11 cellular contexts compared by ENCODE assay signal in genomic region chr6:15479761-15480160, GRCh38.
DNase-seq lines count a peak whose midpoint lies in the region; ATAC-seq and TF ChIP-seq lines count a peak whose summit lies in the region.
"Had no signal": no experiment of that assay in that cellular context is flagged by ENCODE, and none has a peak within 500 bp of the region (broad histone marks: within the 10 kb centered on the region; RNA-seq: fewer than 3 reads in every experiment).

No MANE protein-coding gene starts in this region.

- no peak overlapping the region for H2AFZ ChIP-seq in IMR-90 (replicated peaks; ENCODE audit: low read length, poor library complexity)

- no peak overlapping the region for H3K18ac ChIP-seq in IMR-90 (ENCODE audit: low read depth, low read length)

- POLR2A ChIA-PET in IMR-90 (lab: Charles Lee; ENCODE audit: unreplicated experiment) = no interaction called here

- no peak overlapping the region for H3K4me2 ChIP-seq in IMR-90 (ENCODE audit: low read depth, low read length)

- H3K56ac ChIP-seq in IMR-90 (ENCODE audit: extremely low read depth, insufficient read depth, low read length) = no peak overlapping the region

- no peaks in the 10 kb centered on the region for H3K27me3 ChIP-seq in IMR-90 (ENCODE audit: control insufficient read depth, insufficient read depth, low read length)

- no peak overlapping the region for H3K4ac ChIP-seq in IMR-90 (ENCODE audit: low read depth, low read length)

- H4K91ac ChIP-seq in IMR-90 (ENCODE audit: insufficient read depth, low read depth, low read length) = no peak overlapping the region

- H3K9me1 ChIP-seq in IMR-90 (ENCODE audit: insufficient read depth, low read length) = peaks cover 33% of the 10 kb centered on the region

- H2AK9ac ChIP-seq in IMR-90 (replicated peaks; ENCODE audit: low read depth, low read length, poor library complexity) = no peak overlapping the region

- no peak overlapping the region; the same call in 1 of the 2 replicates for H4K5ac ChIP-seq in IMR-90 (ENCODE audit: low read depth, low read length)

- no TSS peak for BruUV-seq in IMR-90 (replicated peaks; lab: Mats Ljungman, UMichigan)

- dilution Hi-C loops in IMR-90 (cut with HindIII; ENCODE audit: low sequenced_read_pairs, unreplicated experiment) = no loop called here

- in situ Hi-C loops in IMR-90 (cut with MboI; ENCODE audit: low sequenced_read_pairs) = no loop called here
- in situ Hi-C loops in astrocyte of the spinal cord (cut with HindIII; ENCODE audit: low sequenced_read_pairs) = no loop called here

- no peak overlapping the region for H3K9ac ChIP-seq in IMR-90 (ENCODE audit: low read depth, low read length)

- no peak overlapping the region for H2BK20ac ChIP-seq in IMR-90 (ENCODE audit: low read depth, low read length)

- no peak for TF ChIP-seq POLR2A in IMR-90 (IDR thresholded peaks at IDR 0.05; ENCODE audit: low read depth, low read length)

- no CpG with 5 or more reads among the region's 5 CpGs for WGBS in IMR-90 (ENCODE audit: extremely low coverage in 2 of 2, insufficient read length in 1 of 2), 2 experiments

- peak overlapping the region; percentile 2; the same call in 1 of the 2 replicates for H2AK5ac ChIP-seq in IMR-90 (ENCODE audit: low read depth, low read length)

- H3K4me3 ChIP-seq in IMR-90 (ENCODE audit: insufficient read depth, low read depth, low read length) = no peak overlapping the region
- no peak overlapping the region for H3K4me3 ChIP-seq in astrocyte of the spinal cord (ENCODE audit: low read depth, low read length)

- H2BK15ac ChIP-seq in IMR-90 (ENCODE audit: low read depth, low read length) = no peak overlapping the region

- H3K79me1 ChIP-seq in IMR-90 (ENCODE audit: low read depth in 1 of 2, low read length in 2 of 2) = peaks cover 42 to 81% of the 10 kb centered on the region in 2 experiments

- CTCF ChIA-PET in IMR-90 (lab: Yijun Ruan, JAX) = no interaction called here

- no peak for TF ChIP-seq CTCF in IMR-90 (conservative IDR thresholded peaks at IDR 0.05; ENCODE audit: low read depth, low read length)
- TF ChIP-seq CTCF in astrocyte of the spinal cord (IDR thresholded peaks at IDR 0.05; ENCODE audit: low read depth, low read length) = no peak

- peaks cover 25% of the 10 kb centered on the region; the same call in 1 of the 2 replicates for H4K20me1 ChIP-seq in IMR-90 (ENCODE audit: insufficient read depth, low read length)

- no peak for ATAC-seq in IMR-90 (ENCODE audit: low read depth)
- ATAC-seq in GM18861 (IDR thresholded peaks at IDR 0.05; ENCODE audit: unreplicated experiment) = no peak
- ATAC-seq: activated CD8-positive, alpha-beta T cell treated with anti-CD3 and anti-CD28 coated beads for 36 hours had no signal

- no peak overlapping the region for H3K27ac ChIP-seq in IMR-90 (ENCODE audit: insufficient read depth, low read length)

- no peak overlapping the region for H3K23ac ChIP-seq in IMR-90 (ENCODE audit: low read depth, low read length)

- no peak overlapping the region for H4K8ac ChIP-seq in IMR-90 (ENCODE audit: low read depth in 2 of 2, low read length in 2 of 2)

- intact Hi-C loops in IMR-90 (cut with micrococcal nuclease) = loop anchor here (10.0 kb wide), 1 partner anchor 415 kb away; no protein-coding TSS in a partner anchor

- peaks cover 24% of the 10 kb centered on the region for H3K4me1 ChIP-seq in IMR-90 (ENCODE audit: control insufficient read depth, insufficient read depth, low read length)

- H3K14ac ChIP-seq in IMR-90 (replicated peaks; ENCODE audit: low read depth, low read length) = no peak overlapping the region

- no peak overlapping the region for H2BK120ac ChIP-seq in IMR-90 (ENCODE audit: low read depth, low read length)

- no peak for TF ChIP-seq RAD21 in IMR-90 (IDR thresholded peaks at IDR 0.05; ENCODE audit: low read length)

- peaks cover 5% of the 10 kb centered on the region; the same call in 1 of the 2 replicates for H3K36me3 ChIP-seq in IMR-90 (ENCODE audit: control insufficient read depth, insufficient read depth, low read length)

- DNase-seq in A172 (ENCODE audit: low spot score) = peak; percentile 48
- DNase-seq in IMR-90 = no peak
- peak; percentile 44 for DNase-seq in astrocyte of the spinal cord (ENCODE audit: low read depth, low spot score)
- peak; percentile 61 for DNase-seq in kidney tubule cell (ENCODE audit: low spot score)
- no peak for DNase-seq in 8988T
- DNase-seq in NCI-H1048 (lab: John Stamatoyannopoulos, UW) = no peak
- no peak for DNase-seq in NCI-H2107 (lab: John Stamatoyannopoulos, UW)
- DNase-seq: activated CD8-positive, alpha-beta T cell treated with anti-CD3 and anti-CD28 coated beads for 36 hours; NCI-H1436; T-helper 2 cell had no signal

- H2BK5ac ChIP-seq in IMR-90 (ENCODE audit: low read depth, low read length, poor library complexity, severe bottlenecking) = no peak overlapping the region

- H3K9me3 ChIP-seq in IMR-90 (ENCODE audit: control insufficient read depth, insufficient read depth, low read length) = no peaks in the 10 kb centered on the region

TF ChIP-seq in IMR-90, 13 proteins besides CTCF, POLR2A, EP300 and RAD21:
- TF ChIP-seq NFE2L2 (IDR thresholded peaks at IDR 0.05; ENCODE audit: low read depth, low read length) (no peak), MAFK (IDR thresholded peaks at IDR 0.05; ENCODE audit: low read depth, low read length) (no peak), MXI1 (IDR thresholded peaks at IDR 0.05; ENCODE audit: borderline replicate concordance, low read depth, low read length) (no peak), RFX5 (IDR thresholded peaks at IDR 0.05; ENCODE audit: low read depth, low read length) (no peak), CHD1 (IDR thresholded peaks at IDR 0.05; ENCODE audit: low read depth, low read length) (no peak), CEBPB (IDR thresholded peaks at IDR 0.05; ENCODE audit: low read depth, low read length) (no peak), USF2 (IDR thresholded peaks at IDR 0.05; ENCODE audit: low read depth, low read length) (no peak), RCOR1 (IDR thresholded peaks at IDR 0.05; ENCODE audit: insufficient replicate concordance, low read length) (no peak), SMC3 (IDR thresholded peaks at IDR 0.05; ENCODE audit: low read depth, low read length) (no peak), BHLHE40 (IDR thresholded peaks at IDR 0.05; ENCODE audit: low read depth, low read length) (no peak), ELK1 (IDR thresholded peaks at IDR 0.05; ENCODE audit: borderline replicate concordance, low read depth, low read length) (no peak), MAZ (IDR thresholded peaks at IDR 0.05; ENCODE audit: borderline replicate concordance, low read depth, low read length) (no peak), FOS (IDR thresholded peaks at IDR 0.05; ENCODE audit: low read depth, low read length) (no peak)

Comparison
In these comparisons a context has a peak if more than half of its experiments do, and no peak if none do; other contexts are left out.
1. DNase-seq: peak in A172 (single experiment), astrocyte of the spinal cord (single experiment) and kidney tubule cell (single experiment); none in IMR-90 (single experiment), 8988T (single experiment), NCI-H1048 (single experiment) and NCI-H2107 (single experiment).